9 cellular contexts compared by ENCODE assay signal in the genomic region with DNA sequence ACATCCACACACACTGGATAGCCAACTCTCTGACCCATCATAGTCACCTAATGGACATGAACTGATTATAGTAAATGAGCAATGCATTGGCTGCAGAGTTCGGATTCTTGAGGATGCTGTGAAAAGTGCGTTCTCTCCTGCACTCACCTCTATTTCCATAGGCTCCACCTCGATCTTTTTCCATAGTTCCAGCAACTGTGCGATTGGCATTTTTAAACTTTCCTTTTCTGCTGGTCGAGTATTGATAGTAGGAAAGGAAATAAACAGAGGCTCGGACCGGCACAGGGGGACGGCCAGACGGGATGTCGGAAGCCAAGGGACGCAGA.
DNase-seq lines count a peak whose midpoint lies in the region; ATAC-seq and TF ChIP-seq lines count a peak whose summit lies in the region.
"Had no signal": no experiment of that assay in that cellular context is flagged by ENCODE, and none has a peak within 500 bp of the region (broad histone marks: within the 10 kb centered on the region; RNA-seq: fewer than 3 reads in every experiment).

No MANE protein-coding gene starts in this region.

- H3K9me3 ChIP-seq in lung (ENCODE audit: control insufficient read depth in 2 of 2, insufficient read depth in 1 of 2, low read length in 1 of 2) (no peaks in the 10 kb centered on the region), transverse colon (no peaks in the 10 kb centered on the region)

- 4 to 7% methylated on average over 11 of the region's 11 CpGs for WGBS in lung, 2 donors
- 3 to 7% methylated on average over 3 to 11 of the region's 11 CpGs for WGBS in transverse colon (ENCODE audit: low coverage in 1 of 2), 2 donors

- no peak for TF ChIP-seq POLR2A in transverse colon (IDR thresholded peaks at IDR 0.05)

- no peak for TF ChIP-seq EP300 in transverse colon (IDR thresholded peaks at IDR 0.05; ENCODE audit: low read depth)

- no peak overlapping the region for H3K27ac Mint-ChIP-seq in activated naive CD4-positive, alpha-beta T cell treated with anti-CD3 and anti-CD28 coated beads, Interleukin-2, amount 10 ng/mL, durations not matched to agents 7 days and 5 days
- H3K27ac Mint-ChIP-seq in activated naive CD4-positive, alpha-beta T cell treated with anti-CD3 and anti-CD28 coated beads, Interleukin-2, amount 50 U/mL, for 72 hours = peak overlapping the region in 1 of 2 donors; percentile 70

- H3K4me3 Mint-ChIP-seq in activated naive CD4-positive, alpha-beta T cell treated with anti-CD3 and anti-CD28 coated beads, Interleukin-2, amount 10 ng/mL, durations not matched to agents 7 days and 5 days = peak overlapping the region; percentile 80

- no peak overlapping the region for H3K27ac ChIP-seq in lung (ENCODE audit: low read depth in 1 of 2, low read length in 1 of 2)
- peak overlapping the region in 1 of 4 donors; percentile 45 for H3K27ac ChIP-seq in transverse colon

- H3K4me1 ChIP-seq in lung (ENCODE audit: control insufficient read depth in 2 of 2, insufficient read depth in 2 of 2, low read length in 2 of 2) (peaks cover 0 to 4% of the 10 kb centered on the region in 2 donors), transverse colon (peaks cover 0 to 13% (median 8%) of the 10 kb centered on the region in 4 donors)

- H3K27me3 ChIP-seq in lung (ENCODE audit: control insufficient read depth, insufficient read depth) = no peaks in the 10 kb centered on the region
- H3K27me3 ChIP-seq in transverse colon = peaks cover 43% of the 10 kb centered on the region

- peaks cover 7% of the 10 kb centered on the region for H3K4me1 Mint-ChIP-seq in activated naive CD4-positive, alpha-beta T cell treated with anti-CD3 and anti-CD28 coated beads, Interleukin-2, amount 10 ng/mL, durations not matched to agents 7 days and 5 days

- in situ Hi-C loops in transverse colon (cut with MboI; ENCODE audit: low pct_ligation_motif_present in 1 of 4, low pct_unique_long_range_greater_than_20kb in 1 of 4, low sequenced_read_pairs in 3 of 4) = no loop called here

- no peaks in the 10 kb centered on the region for H3K36me3 Mint-ChIP-seq in activated naive CD4-positive, alpha-beta T cell treated with anti-CD3 and anti-CD28 coated beads, Interleukin-2, amount 10 ng/mL, durations not matched to agents 7 days and 5 days
- no peaks in the 10 kb centered on the region for H3K36me3 Mint-ChIP-seq in activated naive CD4-positive, alpha-beta T cell treated with anti-CD3 and anti-CD28 coated beads, Interleukin-2, amount 50 U/mL, for 72 hours

- no peaks in the 10 kb centered on the region for H3K9me3 Mint-ChIP-seq in activated naive CD4-positive, alpha-beta T cell treated with anti-CD3 and anti-CD28 coated beads, Interleukin-2, amount 10 ng/mL, durations not matched to agents 7 days and 5 days
- no peaks in the 10 kb centered on the region for H3K9me3 Mint-ChIP-seq in activated naive CD4-positive, alpha-beta T cell treated with anti-CD3 and anti-CD28 coated beads, Interleukin-2, amount 50 U/mL, for 72 hours

- no peak for DNase-seq in activated naive CD4-positive, alpha-beta T cell treated with anti-CD3 and anti-CD28 coated beads, Interleukin-2, amount 10 ng/mL, durations not matched to agents 7 days and 5 days
- no peak for DNase-seq in activated naive CD4-positive, alpha-beta T cell treated with anti-CD3 and anti-CD28 coated beads, Interleukin-2, amount 50 U/mL, for 72 hours (ENCODE audit: low spot score in 2 of 2)
- peak; percentile 8 for DNase-seq in astrocyte of the hippocampus (ENCODE audit: low read depth, low spot score)
- DNase-seq in lung (ENCODE audit: low spot score) = no peak
- DNase-seq in transverse colon = no peak
- DNase-seq in DMS79 (lab: John Stamatoyannopoulos, UW) = no peak
- no peak for DNase-seq in D341Med (ENCODE audit: low spot score)
- DNase-seq: DMS 273 treated with DMSO at 0.1 percent for 48 hours had no signal

- CTCF ChIA-PET in activated naive CD4-positive, alpha-beta T cell treated with anti-CD3 and anti-CD28 coated beads, Interleukin-2, amount 10 ng/mL, durations not matched to agents 7 days and 5 days (lab: Charles Lee) = interaction anchor here (0.6 kb wide), 1 partner anchor 77 kb away, joined by 3 read pairs; no protein-coding TSS in a partner anchor

- H3K4me3 ChIP-seq in lung (peak overlapping the region; percentile 52), transverse colon (peak overlapping the region; percentile 32 to 64 (median 46))

- no peaks in the 10 kb centered on the region for H3K36me3 ChIP-seq in lung (ENCODE audit: control insufficient read depth in 2 of 2, insufficient read depth in 2 of 2, low read length in 2 of 2)
- no peaks in the 10 kb centered on the region for H3K36me3 ChIP-seq in transverse colon

- no peak for ATAC-seq in activated naive CD4-positive, alpha-beta T cell treated with anti-CD3 and anti-CD28 coated beads, Interleukin-2, amount 50 U/mL, for 72 hours
- ATAC-seq in lung (ENCODE audit: insufficient read depth, low FRiP score) (no peak), HG03159 (IDR thresholded peaks at IDR 0.05; ENCODE audit: unreplicated experiment) (no peak)

- intact Hi-C loops in transverse colon (cut with DNase I; ENCODE audit: low total_unique reads) = no loop called here

- peaks cover 47% of the 10 kb centered on the region for H3K27me3 Mint-ChIP-seq in activated naive CD4-positive, alpha-beta T cell treated with anti-CD3 and anti-CD28 coated beads, Interleukin-2, amount 10 ng/mL, durations not matched to agents 7 days and 5 days

- TF ChIP-seq CTCF in lung (IDR thresholded peaks at IDR 0.05; ENCODE audit: control extremely low read depth, extremely low read depth) (no peak), transverse colon (IDR thresholded peaks at IDR 0.05) (no peak)
